Comparison of ENCODE assay signal across 8 cellular contexts in genomic region chr14:36647827-36648753, GRCh38. TPM values are rescaled to one million over a fixed set of nuclear protein-coding genes. Genes with fewer than 3 reads are reported as not detected.
DNase-seq lines count a peak whose midpoint lies in the region; ATAC-seq, FAIRE-seq and TF ChIP-seq lines count a peak whose summit lies in the region.

No MANE protein-coding gene starts in this region.

- peak overlapping the region; percentile 62 for H3K4me2 ChIP-seq in K562 (ENCODE audit: insufficient read depth, low read length)

- H3K27ac ChIP-seq in K562 (ENCODE audit: extremely low read depth, low read depth, low read length): no peak overlapping the region
- H3K27ac ChIP-seq in vagina: no peak overlapping the region

- intact Hi-C loops in K562 (cut with micrococcal nuclease): loop anchor here (2.0 to 10.0 kb wide), 3 partner anchors 99 to 587 kb away; no protein-coding TSS in a partner anchor
- intact Hi-C loops in vagina (cut with DNase I): no loop called here

- TF ChIP-seq POLR2A in K562 (conservative IDR thresholded peaks at IDR 0.05) (no peak), vagina (IDR thresholded peaks at IDR 0.05) (no peak)

- no peaks in the 10 kb centered on the region for H3K9me1 ChIP-seq in K562 (ENCODE audit: control insufficient read depth, insufficient read depth, low read length)

- TF ChIP-seq EP300 in K562 (IDR thresholded peaks at IDR 0.05; ENCODE audit: low read length): no peak

- BruUV-seq in K562 (replicated peaks; lab: Mats Ljungman, UMichigan): no TSS peak

- DNase-seq in DMS153 (lab: John Stamatoyannopoulos, UW) (peak; percentile 30), NCI-H1436 treated with DMSO at 0.1 percent for 48 hours (lab: John Stamatoyannopoulos, UW) (peak; percentile 12), K562 (ENCODE audit: extremely low read depth in 1 of 4, low spot score in 3 of 4) (peak; percentile 10 to 48 (median 30)), left lobe of liver (ENCODE audit: low spot score) (no peak), vagina (ENCODE audit: extremely low spot score in 2 of 2) (no peak), germinal center (ENCODE audit: low spot score) (no peak), H4 (ENCODE audit: low spot score) (no peak)

- H4K20me1 ChIP-seq in K562 (replicated peaks; ENCODE audit: control insufficient read depth, insufficient read depth, low read length): no peaks in the 10 kb centered on the region

- H3K36me3 ChIP-seq in K562 (ENCODE audit: control insufficient read depth, insufficient read depth, low read length): no peaks in the 10 kb centered on the region
- no peaks in the 10 kb centered on the region for H3K36me3 ChIP-seq in vagina

- TF ChIP-seq CTCF in K562 (IDR thresholded peaks at IDR 0.05 in 2 of 3, conservative IDR thresholded peaks at IDR 0.05 in 1 of 3; ENCODE audit: insufficient read depth in 2 of 3, low read depth in 1 of 3, low read length in 3 of 3) (peak; percentile 48 to 54 (median 53); a peak in 5 of 6 replicates), vagina (IDR thresholded peaks at IDR 0.05) (no peak)

- ATAC-seq in K562 (peak; percentile 96), left lobe of liver (peak; percentile 92), GM21526 (IDR thresholded peaks at IDR 0.05; ENCODE audit: low FRiP score, unreplicated experiment) (no peak)

- 42% methylated on average over 52 of the region's 62 CpGs for WGBS in K562 (ENCODE audit: insufficient coverage, low coverage, missing lambda C conversion rate)

- H3K9me3 ChIP-seq in K562 (replicated peaks; ENCODE audit: control insufficient read depth, insufficient read depth, low read depth, low read length): no peaks in the 10 kb centered on the region
- no peaks in the 10 kb centered on the region for H3K9me3 ChIP-seq in vagina

- peak overlapping the region in 1 of 2 experiments; percentile 82; a peak in 2 of 4 replicates for H3K9ac ChIP-seq in K562 (ENCODE audit: insufficient read depth in 1 of 2, low read depth in 2 of 2, low read length in 2 of 2)

- FAIRE-seq in K562 (lab: Jason Lieb, UNC): no peak

- H3K4me3 ChIP-seq in K562 (peak overlapping the region; percentile 36), vagina (peak overlapping the region; percentile 2 to 42)

- in situ Hi-C loops in K562 (cut with MboI): loop anchor here (25.0 kb wide), 1 partner anchor 489 kb away; no protein-coding TSS in a partner anchor

- H3K79me2 ChIP-seq in K562 (ENCODE audit: control insufficient read depth, insufficient read depth, low read length): no peaks in the 10 kb centered on the region

- peaks cover 0 to 10% of the 10 kb centered on the region in 2 experiments; a peak in 3 of 5 replicates for H3K27me3 ChIP-seq in K562 (ENCODE audit: control insufficient read depth in 2 of 2, insufficient read depth in 2 of 2, low read length in 2 of 2)
- H3K27me3 ChIP-seq in vagina: no peaks in the 10 kb centered on the region

- H3K4me1 ChIP-seq in K562 (replicated peaks in 1 of 2; ENCODE audit: control insufficient read depth in 2 of 2, insufficient read depth in 2 of 2, low read length in 2 of 2) (peaks cover 0 to 17% of the 10 kb centered on the region in 2 experiments; a peak in 2 of 5 replicates), vagina (peaks cover 14% of the 10 kb centered on the region)

- CTCF ChIA-PET in K562 (lab: Yijun Ruan, JAX; ENCODE audit: low intra/inter-chr PET ratio): interaction anchor here (0.6 to 1.3 kb wide), 2 partner anchors 501 to 585 kb away, joined by 3 to 6 read pairs; no protein-coding TSS in a partner anchor

- POLR2A ChIA-PET in K562 (lab: Yijun Ruan, JAX): interaction anchor here (0.5 to 1.1 kb wide), 2 partner anchors 13 to 548 kb away, joined by 3 to 4 read pairs; partner anchors contain the start of gene PAX9

- peak overlapping the region; percentile 74 for H2AFZ ChIP-seq in K562 (ENCODE audit: low read depth, low read length)

- TF ChIP-seq RAD21 in K562 (CRISPR knock-in tag; conservative IDR thresholded peaks at IDR 0.05 in 1 of 2, IDR thresholded peaks at IDR 0.05 in 1 of 2): peak; percentile 29 to 70; a peak in 3 of 4 replicates

RNA-seq across cellular contexts. Expression of gene PAX9, which starts 13.6 kb away (rescaled TPM):
- 4.0 and 4.6 TPM in 2 replicates for total RNA-seq in K562 (2011; cell fraction: chromatin; rRNA removed; ENCODE audit: low replicate concordance)
- 3.9 and 5.8 TPM in 2 replicates for total RNA-seq in K562 (2011; cell fraction: nucleolus; rRNA removed)
- 4.2 and 4.9 TPM in 2 replicates for total RNA-seq in K562 (2011; cell fraction: nucleoplasm; rRNA removed)
- 1.6 and 2.0 TPM in 2 replicates for total RNA-seq in K562 (2014; rRNA removed)
- 0.87 and 1.0 TPM in 2 replicates for total RNA-seq in K562 (2014; rRNA removed; fragmentation: Illumina TruSeq; extraction: Trizol)
- total RNA-seq in K562 (2015; rRNA removed; fragmentation: Illumina TruSeq; extraction: Trizol): 0.87 and 1.3 TPM in 2 replicates
- 2.4 and 3.4 TPM in 2 replicates for total RNA-seq in K562 (2021)
- polyA plus RNA-seq in K562 (2011; rRNA removed): 1.1 and 1.3 TPM in 2 replicates
- 1.6 and 6.5 TPM in 2 replicates for polyA plus RNA-seq in K562 (2011; cell fraction: cytosol; rRNA removed)
- 2.2 and 4.8 TPM in 2 replicates for polyA plus RNA-seq in K562 (2011; cell fraction: nucleus; rRNA removed)
- polyA plus RNA-seq in K562 (2012): 2.6 and 3.5 TPM in 2 replicates
- 1.2 and 1.4 TPM in 2 replicates for polyA plus RNA-seq in K562 (2014; fragmentation: Illumina TruSeq; extraction: Trizol)
- polyA plus RNA-seq in K562 (2014; fragmentation: Nextera tagmentation; extraction: Ambion mirVana): 1 to 10 TPM; 1.2 to 2.2 TPM
- polyA plus RNA-seq in K562 (2014; rRNA removed): 1.4 and 1.8 TPM in 2 replicates
- polyA minus RNA-seq in K562 (2011; rRNA and poly(A)+ RNA removed): 1.6 and 1.8 TPM in 2 replicates
- 1.8 and 3.6 TPM in 2 replicates for polyA minus RNA-seq in K562 (2011; cell fraction: cytosol; rRNA and poly(A)+ RNA removed)
- polyA minus RNA-seq in K562 (2011; cell fraction: nucleus; rRNA and poly(A)+ RNA removed): 4.8 and 5.1 TPM in 2 replicates
- not detected for total RNA-seq in left lobe of liver
- total RNA-seq in vagina: 1.5 TPM
- total RNA-seq in H4 (2014; rRNA removed; shearing (Covaris generic)): 4.6 and 5.2 TPM in 2 replicates

Comparison
In these comparisons a context has a peak if more than half of its experiments do, and no peak if none do; other contexts are left out.
1. DNase-seq: peak in DMS153 (single experiment), NCI-H1436 treated with DMSO at 0.1 percent for 48 hours (single experiment) and K562 (4 of 4); none in left lobe of liver (single experiment), vagina (0 of 2), germinal center (single experiment) and H4 (single experiment).
2. CTCF ChIP-seq: peak in K562 (3 of 3); none in vagina (0 of 3).